In the genomic region with DNA sequence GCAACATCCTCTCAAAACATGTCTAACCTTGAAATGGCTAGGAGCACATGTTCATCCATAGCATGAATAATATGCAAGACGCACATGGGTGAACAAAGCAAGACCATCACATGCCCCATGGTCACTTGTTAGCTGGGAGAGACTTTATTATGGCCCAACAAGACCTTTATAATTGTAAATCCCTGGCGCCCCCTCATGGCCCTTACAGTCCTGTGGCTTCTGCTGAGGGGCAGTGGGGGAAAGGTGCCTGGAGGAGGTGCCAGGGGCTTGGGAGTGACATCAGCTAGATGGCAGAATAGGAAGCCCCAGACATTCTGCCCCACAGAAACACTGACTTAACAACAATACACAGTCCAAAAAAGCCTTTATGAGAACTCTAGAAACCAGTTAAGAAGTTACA, we compare ENCODE assay signal across 14 cellular contexts. TPM values are rescaled to one million over a fixed set of nuclear protein-coding genes. Genes with fewer than 3 reads are reported as not detected.
DNase-seq lines count a peak whose midpoint lies in the region; ATAC-seq and TF ChIP-seq lines count a peak whose summit lies in the region.
"Had no signal": no experiment of that assay in that cellular context is flagged by ENCODE, and none has a peak within 500 bp of the region (broad histone marks: within the 10 kb centered on the region; RNA-seq: fewer than 3 reads in every experiment).

No MANE protein-coding gene starts in this region.

- H3K4me3 Mint-ChIP-seq in activated T-cell treated with anti-CD3 and anti-CD28 coated beads, Interleukin-2, amount 50 U/mL, for 4 hours: no peak overlapping the region
- H3K4me3 Mint-ChIP-seq: activated naive CD8-positive, alpha-beta T cell treated with anti-CD3 and anti-CD28 coated beads, Interleukin-2, amount 10 ng/mL, durations not matched to agents 7 days and 5 days; stimulated activated naive CD8-positive, alpha-beta T cell treated with anti-CD3 and anti-CD28 coated beads, Interleukin-15, Interleukin-2, amounts not matched to agents 100 ng/mL and 50 ng/mL, for 24 hours had no signal

- H3K36me3 Mint-ChIP-seq in activated T-cell treated with anti-CD3 and anti-CD28 coated beads, Interleukin-2, amount 50 U/mL, for 4 hours (ENCODE audit: insufficient read depth): no peaks in the 10 kb centered on the region
- H3K36me3 Mint-ChIP-seq: activated naive CD8-positive, alpha-beta T cell treated with anti-CD3 and anti-CD28 coated beads, Interleukin-2, amount 10 ng/mL, durations not matched to agents 7 days and 5 days had no signal

- TF ChIP-seq CTCF in GM12864 (IDR thresholded peaks at IDR 0.05; ENCODE audit: low read depth, low read length, missing control alignments): peak; percentile 13

- DNase-seq in DMS 273 (lab: John Stamatoyannopoulos, UW; ENCODE audit: unreplicated experiment) (peak; percentile 29), DMS 273 treated with DMSO at 0.1 percent for 48 hours (lab: John Stamatoyannopoulos, UW) (no peak), GM12864 (ENCODE audit: low read depth) (no peak), astrocyte of the hippocampus (ENCODE audit: low read depth, low spot score) (peak; percentile 18), islet precursor cell (peak; percentile 65), cerebellum (ENCODE audit: low spot score) (no peak), NCI-H345 treated with DMSO at 0.1 percent for 48 hours (lab: John Stamatoyannopoulos, UW; ENCODE audit: unreplicated experiment) (no peak)
- no peak for DNase-seq in activated T-cell treated with anti-CD3 and anti-CD28 coated beads, Interleukin-2, amount 50 U/mL, for 4 hours
- DNase-seq: activated naive CD8-positive, alpha-beta T cell treated with anti-CD3 and anti-CD28 coated beads, Interleukin-2, amount 10 ng/mL, durations not matched to agents 7 days and 5 days; HCEC 1CT; mesenchymal stem cell; NCI-H187 treated with DMSO at 0.1 percent for 48 hours had no signal

- H3K4me3 ChIP-seq in GM12864 (ENCODE audit: low read depth, low read length): no peak overlapping the region

- H3K9me3 Mint-ChIP-seq in activated T-cell treated with anti-CD3 and anti-CD28 coated beads, Interleukin-2, amount 50 U/mL, for 4 hours: peaks cover 18% of the 10 kb centered on the region

- no peaks in the 10 kb centered on the region for H3K4me1 Mint-ChIP-seq in activated T-cell treated with anti-CD3 and anti-CD28 coated beads, Interleukin-2, amount 50 U/mL, for 4 hours (ENCODE audit: low read depth)
- H3K4me1 Mint-ChIP-seq: activated naive CD8-positive, alpha-beta T cell treated with anti-CD3 and anti-CD28 coated beads, Interleukin-2, amount 10 ng/mL, durations not matched to agents 7 days and 5 days had no signal

- no peak for ATAC-seq in activated T-cell treated with anti-CD3 and anti-CD28 coated beads, Interleukin-2, amount 50 U/mL, for 4 hours
- ATAC-seq: activated CD4-positive, CD25-positive, alpha-beta regulatory T cell treated with anti-CD3 and anti-CD28 coated beads, Interleukin-2, amount 50 U/mL, for 24 hours had no signal

- peaks cover 4% of the 10 kb centered on the region for H3K27me3 Mint-ChIP-seq in activated T-cell treated with anti-CD3 and anti-CD28 coated beads, Interleukin-2, amount 50 U/mL, for 4 hours (ENCODE audit: low read depth)
- H3K27me3 Mint-ChIP-seq: activated naive CD8-positive, alpha-beta T cell treated with anti-CD3 and anti-CD28 coated beads, Interleukin-2, amount 10 ng/mL, durations not matched to agents 7 days and 5 days; stimulated activated naive CD8-positive, alpha-beta T cell treated with anti-CD3 and anti-CD28 coated beads, Interleukin-15, Interleukin-2, amounts not matched to agents 100 ng/mL and 50 ng/mL, for 24 hours had no signal

RNA-seq across cellular contexts. Expression of gene CSMD2, which starts 51.7 kb away (rescaled TPM):
- not detected for total RNA-seq in activated T-cell treated with anti-CD3 and anti-CD28 coated beads, Interleukin-2, amount 50 U/mL, for 4 hours
- 37.5 TPM for total RNA-seq in cerebellum
- total RNA-seq: activated naive CD8-positive, alpha-beta T cell treated with anti-CD3 and anti-CD28 coated beads, Interleukin-2, amount 10 ng/mL, durations not matched to agents 7 days and 5 days had no signal

Comparison
In these comparisons a context has a peak if more than half of its experiments do, and no peak if none do; other contexts are left out.
1. DNase-seq: peak in DMS 273 (single experiment), astrocyte of the hippocampus (single experiment) and islet precursor cell (single experiment); none in DMS 273 treated with DMSO at 0.1 percent for 48 hours (single experiment), GM12864 (single experiment), activated T-cell treated with anti-CD3 and anti-CD28 coated beads, Interleukin-2, amount 50 U/mL, for 4 hours (single experiment), cerebellum (single experiment) and NCI-H345 treated with DMSO at 0.1 percent for 48 hours (single experiment).
2. RNA of gene CSMD2, which starts 51.7 kb away (total RNA-seq): 37.5 TPM in cerebellum (single experiment); not detected in activated T-cell treated with anti-CD3 and anti-CD28 coated beads, Interleukin-2, amount 50 U/mL, for 4 hours; every median in the first group is over 10 times any median in the second.